ENCODE assay signal across 8 cellular contexts in genomic region chr6:30942338-30943060, GRCh38. TPM values are rescaled to one million over a fixed set of nuclear protein-coding genes. Genes with fewer than 3 reads are reported as not detected.
DNase-seq lines count a peak whose midpoint lies in the region; ATAC-seq and TF ChIP-seq lines count a peak whose summit lies in the region.

No MANE protein-coding gene starts in this region.

- in situ Hi-C loops in astrocyte of the spinal cord (cut with HindIII; ENCODE audit: low sequenced_read_pairs), result no loop called here
- in situ Hi-C loops in transverse colon (cut with MboI; ENCODE audit: low pct_ligation_motif_present in 1 of 4, low pct_unique_long_range_greater_than_20kb in 1 of 4, low sequenced_read_pairs in 3 of 4), result loop anchor here in 1 of 4 donors (25.0 kb wide), 1 partner anchor 120 kb away; no protein-coding TSS in a partner anchor

- H3K36me3 Mint-ChIP-seq in activated naive CD4-positive, alpha-beta T cell treated with anti-CD3 and anti-CD28 coated beads, Interleukin-2, amount 50 U/mL, for 24 hours, result no peaks in the 10 kb centered on the region

- H3K27me3 Mint-ChIP-seq in activated naive CD4-positive, alpha-beta T cell treated with anti-CD3 and anti-CD28 coated beads, Interleukin-2, amount 50 U/mL, for 24 hours, result peaks cover 32% of the 10 kb centered on the region

- TF ChIP-seq EP300 in transverse colon (IDR thresholded peaks at IDR 0.05; ENCODE audit: low read depth), result no peak

- ATAC-seq in GM21576 (IDR thresholded peaks at IDR 0.05; ENCODE audit: unreplicated experiment), result no peak

- 13% methylated on average over 15 of the region's 15 CpGs; no CpG with 5 or more reads in 1 of the 2 donors for WGBS in transverse colon (ENCODE audit: low coverage in 1 of 2), 2 donors

- no peaks in the 10 kb centered on the region for H3K4me1 Mint-ChIP-seq in activated naive CD4-positive, alpha-beta T cell treated with anti-CD3 and anti-CD28 coated beads, Interleukin-2, amount 50 U/mL, for 24 hours

- no peaks in the 10 kb centered on the region for H3K4me1 ChIP-seq in transverse colon

- no peak overlapping the region for H3K4me3 Mint-ChIP-seq in activated naive CD4-positive, alpha-beta T cell treated with anti-CD3 and anti-CD28 coated beads, Interleukin-2, amount 50 U/mL, for 24 hours

- H3K9me3 Mint-ChIP-seq in activated naive CD4-positive, alpha-beta T cell treated with anti-CD3 and anti-CD28 coated beads, Interleukin-2, amount 50 U/mL, for 24 hours, result no peaks in the 10 kb centered on the region

- TF ChIP-seq POLR2A in transverse colon (IDR thresholded peaks at IDR 0.05), result no peak

- H3K9me3 ChIP-seq in transverse colon, result no peaks in the 10 kb centered on the region

- H3K36me3 ChIP-seq in transverse colon, result no peaks in the 10 kb centered on the region

- H3K27ac ChIP-seq in transverse colon, result no peak overlapping the region

- peak overlapping the region; percentile 35 for H3K27ac Mint-ChIP-seq in activated naive CD4-positive, alpha-beta T cell treated with anti-CD3 and anti-CD28 coated beads, Interleukin-2, amount 50 U/mL, for 24 hours

- H3K4me3 ChIP-seq in astrocyte of the spinal cord (ENCODE audit: low read depth, low read length) (no peak overlapping the region), transverse colon (no peak overlapping the region)

- TF ChIP-seq CTCF in astrocyte of the spinal cord (IDR thresholded peaks at IDR 0.05; ENCODE audit: low read depth, low read length) (peak; percentile 64), transverse colon (IDR thresholded peaks at IDR 0.05) (peak in 4 of 5 experiments; percentile 22 to 50 (median 28))

- intact Hi-C loops in transverse colon (cut with DNase I; ENCODE audit: low total_unique reads), result no loop called here

- H3K27me3 ChIP-seq in transverse colon, result peaks cover 41% of the 10 kb centered on the region

- DNase-seq in activated naive CD4-positive, alpha-beta T cell (lab: John Stamatoyannopoulos, UW), result no peak
- DNase-seq in astrocyte of the spinal cord (ENCODE audit: low read depth, low spot score) (peak; percentile 71), iPS-NIHi11 (ENCODE audit: low spot score) (peak; percentile 92), transverse colon (peak; percentile 76), NCI-H1417 (lab: John Stamatoyannopoulos, UW) (no peak)
- no peak for DNase-seq in effector CD4-positive, alpha-beta T cell

RNA-seq across cellular contexts. Expression of gene MUCL3, which starts 1.7 kb away (rescaled TPM):
- under 1 TPM in 2 of 4 donors, not detected in 2; 0.16 to 0.41 TPM for total RNA-seq in transverse colon

RNA-seq across cellular contexts. Expression of gene SFTA2, which starts 10.5 kb away (rescaled TPM):
- not detected for total RNA-seq in transverse colon

RNA-seq across cellular contexts. Expression of gene VARS2, which starts 28.5 kb away (rescaled TPM):
- 10 to 100 TPM; 13.1 to 64.7 (median 25.8) TPM for total RNA-seq in transverse colon

RNA-seq across cellular contexts. Expression of gene GTF2H4, which starts 34.5 kb away (rescaled TPM):
- 10 to 100 TPM in 1 of 4 donors, 1 to 10 TPM in 3; 2.0 to 44.5 (median 6.8) TPM for total RNA-seq in transverse colon

RNA-seq across cellular contexts. Expression of gene MUC21, which starts 41.0 kb away (rescaled TPM):
- total RNA-seq in transverse colon, result not detected

Comparison
In these comparisons a context has a peak if more than half of its experiments do, and no peak if none do; other contexts are left out.
1. DNase-seq: peak in astrocyte of the spinal cord (single experiment), iPS-NIHi11 (single experiment) and transverse colon (single experiment); none in activated naive CD4-positive, alpha-beta T cell (0 of 4), NCI-H1417 (0 of 3) and effector CD4-positive, alpha-beta T cell (single experiment).